12 cellular contexts compared by ENCODE assay signal in genomic region chr1:236147068-236147467, GRCh38.
"Had no signal": no experiment of that assay in that cellular context is flagged by ENCODE, and none has a peak within 500 bp of the region (broad histone marks: within the 10 kb centered on the region; RNA-seq: fewer than 3 reads in every experiment).

No MANE protein-coding gene starts in this region.

- H3K36me3 ChIP-seq: ascending aorta, esophagus muscularis mucosa, transverse colon had no signal

- H3K9me3 Mint-ChIP-seq: activated CD4-positive, alpha-beta memory T cell treated with anti-CD3 and anti-CD28 coated beads, Interleukin-2, amount 10 ng/mL, durations not matched to agents 7 days and 5 days; activated naive CD4-positive, alpha-beta T cell treated with anti-CD3 and anti-CD28 coated beads, Interleukin-2, amount 10 ng/mL, durations not matched to agents 7 days and 5 days; activated T-cell treated with anti-CD3 and anti-CD28 coated beads, Interleukin-2, amount 50 U/mL, for 24 hours; T-helper 1 cell treated with Interleukin-12 subunit alpha and Interleukin-12 subunit beta and Interleukin-4 antibody, amounts not matched to agents 30 μg/mL and 1 μg/mL, for 36 hours had no signal

- H3K27me3 ChIP-seq: ascending aorta, esophagus muscularis mucosa, transverse colon had no signal

- H3K27ac Mint-ChIP-seq: activated CD4-positive, alpha-beta memory T cell treated with anti-CD3 and anti-CD28 coated beads, Interleukin-2, amount 10 ng/mL, durations not matched to agents 7 days and 5 days; activated CD4-positive, alpha-beta T cell treated with anti-CD3 and anti-CD28 coated beads for 36 hours; activated naive CD4-positive, alpha-beta T cell treated with anti-CD3 and anti-CD28 coated beads, Interleukin-2, amount 10 ng/mL, durations not matched to agents 7 days and 5 days; activated T-cell treated with anti-CD3 and anti-CD28 coated beads, Interleukin-2, amount 50 U/mL, for 24 hours; naive B cell; T-helper 1 cell treated with Interleukin-12 subunit alpha and Interleukin-12 subunit beta and Interleukin-4 antibody, amounts not matched to agents 30 μg/mL and 1 μg/mL, for 36 hours had no signal

- H3K27ac ChIP-seq: ascending aorta, esophagus muscularis mucosa, parathyroid adenoma, transverse colon had no signal

- DNase-seq: activated CD4-positive, alpha-beta memory T cell treated with anti-CD3 and anti-CD28 coated beads, Interleukin-2, amount 10 ng/mL, durations not matched to agents 7 days and 5 days; activated CD4-positive, alpha-beta T cell treated with anti-CD3 and anti-CD28 coated beads for 36 hours; activated naive CD4-positive, alpha-beta T cell treated with anti-CD3 and anti-CD28 coated beads, Interleukin-2, amount 10 ng/mL, durations not matched to agents 7 days and 5 days; activated T-cell treated with anti-CD3 and anti-CD28 coated beads, Interleukin-2, amount 50 U/mL, for 24 hours; naive B cell; stimulated activated CD4-positive, alpha-beta T cell treated with anti-CD3 and anti-CD28 coated beads, Interleukin-4, amount 100 ng/mL, for 24 hours; stimulated activated naive CD4-positive, alpha-beta T cell; transverse colon had no signal

- H3K9me3 ChIP-seq: ascending aorta, esophagus muscularis mucosa, transverse colon had no signal

- ATAC-seq: activated CD4-positive, alpha-beta T cell treated with anti-CD3 and anti-CD28 coated beads for 36 hours had no signal

- H3K4me3 ChIP-seq: ascending aorta, esophagus muscularis mucosa, transverse colon had no signal

- H3K4me3 Mint-ChIP-seq: activated CD4-positive, alpha-beta memory T cell treated with anti-CD3 and anti-CD28 coated beads, Interleukin-2, amount 10 ng/mL, durations not matched to agents 7 days and 5 days; activated CD4-positive, alpha-beta T cell treated with anti-CD3 and anti-CD28 coated beads for 36 hours; activated naive CD4-positive, alpha-beta T cell treated with anti-CD3 and anti-CD28 coated beads, Interleukin-2, amount 10 ng/mL, durations not matched to agents 7 days and 5 days; activated T-cell treated with anti-CD3 and anti-CD28 coated beads, Interleukin-2, amount 50 U/mL, for 24 hours; T-helper 1 cell treated with Interleukin-12 subunit alpha and Interleukin-12 subunit beta and Interleukin-4 antibody, amounts not matched to agents 30 μg/mL and 1 μg/mL, for 36 hours had no signal
